ENCODE assay signal across 24 cellular contexts in genomic region chr5:35457912-35458823, GRCh38.
"Had no signal": no experiment of that assay in that cellular context is flagged by ENCODE, and none has a peak within 500 bp of the region (broad histone marks: within the 10 kb centered on the region; RNA-seq: fewer than 3 reads in every experiment).

No MANE protein-coding gene starts in this region.

- H3K4me1 ChIP-seq: ascending aorta, body of pancreas had no signal

- H3K27ac ChIP-seq: ascending aorta, body of pancreas, PC-9, SK-N-MC, VCaP had no signal

- H3K27ac Mint-ChIP-seq: activated CD4-positive, alpha-beta memory T cell treated with anti-CD3 and anti-CD28 coated beads for 36 hours; activated CD4-positive, alpha-beta T cell treated with anti-CD3 and anti-CD28 coated beads, Interleukin-2, amount 10 ng/mL, durations not matched to agents 7 days and 5 days; activated naive CD4-positive, alpha-beta T cell treated with anti-CD3 and anti-CD28 coated beads, Interleukin-2, amount 50 U/mL, for 72 hours; activated naive CD8-positive, alpha-beta T cell treated with anti-CD3 and anti-CD28 coated beads, Interleukin-2, amount 50 U/mL, for 24 hours; T-cell had no signal

- H3K9me3 Mint-ChIP-seq: activated CD4-positive, alpha-beta memory T cell treated with anti-CD3 and anti-CD28 coated beads for 36 hours had no signal

- FAIRE-seq: bronchial epithelial cell, K562 had no signal

- ATAC-seq: activated naive CD4-positive, alpha-beta T cell treated with anti-CD3 and anti-CD28 coated beads, Interleukin-2, amount 50 U/mL, for 72 hours; activated naive CD8-positive, alpha-beta T cell treated with anti-CD3 and anti-CD28 coated beads, Interleukin-2, amount 50 U/mL, for 24 hours; activated T-cell treated with anti-CD3 and anti-CD28 coated beads, Interleukin-2, amount 50 U/mL, for 4 hours; body of pancreas; K562; T-cell had no signal

- H3K4me3 ChIP-seq: ascending aorta, body of pancreas, K562, PC-9, SK-N-MC had no signal

- H3K4me2 ChIP-seq: PC-9 had no signal

- H3K27me3 ChIP-seq: ascending aorta, body of pancreas had no signal

- H3K4me1 Mint-ChIP-seq: activated CD4-positive, alpha-beta T cell treated with anti-CD3 and anti-CD28 coated beads, Interleukin-2, amount 10 ng/mL, durations not matched to agents 7 days and 5 days; activated naive CD8-positive, alpha-beta T cell treated with anti-CD3 and anti-CD28 coated beads, Interleukin-2, amount 50 U/mL, for 24 hours; T-cell had no signal

- H3K9me3 ChIP-seq: ascending aorta, body of pancreas had no signal

- DNase-seq: activated CD4-positive, alpha-beta memory T cell treated with anti-CD3 and anti-CD28 coated beads for 36 hours; activated CD4-positive, alpha-beta T cell treated with anti-CD3 and anti-CD28 coated beads, Interleukin-2, amount 10 ng/mL, durations not matched to agents 7 days and 5 days; activated CD4-positive, CD25-positive, alpha-beta regulatory T cell; activated CD8-positive, alpha-beta memory T cell treated with anti-CD3 and anti-CD28 coated beads for 24 hours; activated effector memory CD4-positive, alpha-beta T cell treated with anti-CD3 and anti-CD28 coated beads, Interleukin-2, amount 50 U/mL, for 16 hours; activated naive CD4-positive, alpha-beta T cell treated with Interleukin-2 at 50 U/mL for 16 hours; activated naive CD8-positive, alpha-beta T cell treated with anti-CD3 and anti-CD28 coated beads, Interleukin-2, amount 50 U/mL, for 24 hours; activated T-cell treated with anti-CD3 and anti-CD28 coated beads, Interleukin-2, amount 50 U/mL, for 4 hours; amniotic stem cell; Karpas-422; NCI-H1930; NCI-H510A treated with DMSO at 0.1 percent for 48 hours; NK-92 treated with Interleukin-12 subunit alpha and Interleukin-12 subunit beta, amount 100 ng/mL, for 24 hours; PC-9; T-cell; T-helper 2 cell; T1000 had no signal

- H3K36me3 Mint-ChIP-seq: activated CD4-positive, alpha-beta memory T cell treated with anti-CD3 and anti-CD28 coated beads for 36 hours; T-cell had no signal

- H3K4me3 Mint-ChIP-seq: activated CD4-positive, alpha-beta memory T cell treated with anti-CD3 and anti-CD28 coated beads for 36 hours; activated CD4-positive, alpha-beta T cell treated with anti-CD3 and anti-CD28 coated beads, Interleukin-2, amount 10 ng/mL, durations not matched to agents 7 days and 5 days; activated naive CD8-positive, alpha-beta T cell treated with anti-CD3 and anti-CD28 coated beads, Interleukin-2, amount 50 U/mL, for 24 hours; activated T-cell treated with anti-CD3 and anti-CD28 coated beads, Interleukin-2, amount 50 U/mL, for 4 hours; T-cell had no signal

- H2AFZ ChIP-seq: PC-9 had no signal

- H3K36me3 ChIP-seq: ascending aorta had no signal
